Comparison of ENCODE assay signal across 1 cellular context in genomic region chr9:130119521-130120206, GRCh38.
A peak's percentile ranks its signal among the peaks of the same experiment; 100 is the strongest.
TF ChIP-seq lines count a peak whose summit lies in the region.

No MANE protein-coding gene starts in this region.

TF ChIP-seq in HepG2, 621 proteins besides CTCF, POLR2A, EP300 and RAD21:
- TF ChIP-seq MZF1 (CRISPR knock-in tag; IDR thresholded peaks at IDR 0.05; ENCODE audit: borderline replicate concordance) (no peak), ZNF768 (CRISPR knock-in tag; IDR thresholded peaks at IDR 0.05) (0 out of 2 replicates have a peak, but pooled peaks have one; percentile 42), ZNF414 (CRISPR knock-in tag; IDR thresholded peaks at IDR 0.05) (no peak), NFE2L2 (IDR thresholded peaks at IDR 0.05; ENCODE audit: low read length) (no peak)
